ENCODE assay signal across 9 cellular contexts in genomic region chr13:110942248-110942981, GRCh38. TPM values are rescaled to one million over a fixed set of nuclear protein-coding genes. Genes with fewer than 3 reads are reported as not detected.
DNase-seq lines count a peak whose midpoint lies in the region; ATAC-seq and TF ChIP-seq lines count a peak whose summit lies in the region.
"Had no signal": no experiment of that assay in that cellular context is flagged by ENCODE, and none has a peak within 500 bp of the region (broad histone marks: within the 10 kb centered on the region; RNA-seq: fewer than 3 reads in every experiment).

No MANE protein-coding gene starts in this region.

- no peak overlapping the region for H2AK5ac ChIP-seq in trophoblast cell (ENCODE audit: low read length)

- WGBS in trophoblast cell (ENCODE audit: extremely low coverage, insufficient coverage, insufficient read length) = no CpG with 5 or more reads among the region's 4 CpGs
- WGBS in heart right ventricle, 2 donors = 75 to 80% methylated on average over 4 of the region's 4 CpGs

- RAD21 ChIA-PET in HCT116 (lab: Charles Lee; ENCODE audit: low non-redundant PET in 1 of 2, low total read pairs in 2 of 2, uncharacterized antibody in 2 of 2, unreplicated experiment in 2 of 2) = no interaction called here

- H3K9ac ChIP-seq in HCT116 (ENCODE audit: low read length) (no peak overlapping the region), trophoblast cell (ENCODE audit: low read length) (no peak overlapping the region)

- H3K4me2 ChIP-seq in HCT116 (ENCODE audit: low read length) (no peak overlapping the region), trophoblast cell (ENCODE audit: low read length) (no peak overlapping the region)

- H3K4ac ChIP-seq in trophoblast cell (ENCODE audit: low read depth, low read length) = no peak overlapping the region

- H3K4me3 Mint-ChIP-seq in natural killer cell treated with Interleukin-12 subunit alpha and Interleukin-12 subunit beta and Interleukin-15 and Interleukin-18, amount 100 ng/mL, for 72 hours = no peak overlapping the region
- no peak overlapping the region for H3K4me3 Mint-ChIP-seq in type B pancreatic cell

- 0 out of 4 replicates have a peak, but pooled peaks cover 0 to 4% of the 10 kb centered on the region in 2 experiments for H3K36me3 ChIP-seq in HCT116 (ENCODE audit: control insufficient read depth in 1 of 2, insufficient read depth in 2 of 2, low read length in 2 of 2)
- H3K36me3 ChIP-seq in trophoblast cell (ENCODE audit: control insufficient read depth in 1 of 2, insufficient read depth in 2 of 2, low read length in 2 of 2) = no peaks in the 10 kb centered on the region
- no peaks in the 10 kb centered on the region for H3K36me3 ChIP-seq in heart right ventricle

- TF ChIP-seq CTCF in HCT116 (IDR thresholded peaks at IDR 0.05 in 2 of 3, conservative IDR thresholded peaks at IDR 0.05 in 1 of 3; ENCODE audit: borderline replicate concordance in 1 of 3, insufficient read depth in 1 of 3, low read depth in 2 of 3, low read length in 2 of 3) (no peak), heart right ventricle (IDR thresholded peaks at IDR 0.05) (no peak), type B pancreatic cell (conservative IDR thresholded peaks at IDR 0.05) (no peak)

- peaks cover 20 to 21% of the 10 kb centered on the region in 2 donors for H3K27me3 Mint-ChIP-seq in natural killer cell treated with Interleukin-12 subunit alpha and Interleukin-12 subunit beta and Interleukin-15 and Interleukin-18, amount 100 ng/mL, for 72 hours
- peaks cover 5% of the 10 kb centered on the region for H3K27me3 Mint-ChIP-seq in type B pancreatic cell

- CTCF ChIA-PET in HCT116 (lab: Charles Lee) = no interaction called here

- no peaks in the 10 kb centered on the region for H3K36me3 Mint-ChIP-seq in natural killer cell treated with Interleukin-12 subunit alpha and Interleukin-12 subunit beta and Interleukin-15 and Interleukin-18, amount 100 ng/mL, for 72 hours
- H3K36me3 Mint-ChIP-seq in type B pancreatic cell = no peaks in the 10 kb centered on the region

- no peak overlapping the region for H2BK12ac ChIP-seq in trophoblast cell (ENCODE audit: low read length)

- H3K9me2 ChIP-seq in HCT116 (ENCODE audit: insufficient read depth) = no peaks in the 10 kb centered on the region

- no peaks in the 10 kb centered on the region for H4K20me1 ChIP-seq in HCT116 (ENCODE audit: insufficient read depth)

- H4K8ac ChIP-seq in trophoblast cell (ENCODE audit: low read depth, low read length) = no peak overlapping the region

- H3K79me2 ChIP-seq in HCT116 (ENCODE audit: insufficient read depth, low read length) = no peaks in the 10 kb centered on the region
- H3K79me2 ChIP-seq in trophoblast cell (ENCODE audit: control insufficient read depth, insufficient read depth, low read length, poor library complexity) = no peaks in the 10 kb centered on the region

- no peak overlapping the region for H3K18ac ChIP-seq in trophoblast cell (ENCODE audit: low read length)

- no peak overlapping the region for H2BK120ac ChIP-seq in trophoblast cell (ENCODE audit: insufficient read depth, low read length, poor library complexity)

- no peak for TF ChIP-seq RAD21 in HCT116 (IDR thresholded peaks at IDR 0.05; ENCODE audit: low read depth)

- no peak overlapping the region for H4K12ac ChIP-seq in trophoblast cell (ENCODE audit: low read depth, low read length)

- H4K91ac ChIP-seq in trophoblast cell (ENCODE audit: low read depth, low read length) = no peak overlapping the region

- H3K9me3 ChIP-seq in HCT116 (ENCODE audit: control insufficient read depth in 1 of 2, insufficient read depth in 1 of 2, low read depth in 1 of 2, low read length in 2 of 2) (no peaks in the 10 kb centered on the region), trophoblast cell (ENCODE audit: insufficient read depth, low read depth, low read length) (peaks cover 3% of the 10 kb centered on the region), heart right ventricle (no peaks in the 10 kb centered on the region)

- intact Hi-C loops in HCT116 (cut with micrococcal nuclease) (loop anchor here (10.0 kb wide), 1 partner anchor 522 kb away; no protein-coding TSS in a partner anchor), heart right ventricle (cut with DNase I) (loop anchor here in 4 of 10 donors (5.0 to 10.0 kb wide), 2 partner anchors 102 to 105 kb away; no protein-coding TSS in a partner anchor)

- H2BK5ac ChIP-seq in trophoblast cell (ENCODE audit: low read depth, low read length, poor library complexity) = no peak overlapping the region

- no peak for TF ChIP-seq POLR2A in HCT116 (IDR thresholded peaks at IDR 0.05; ENCODE audit: borderline replicate concordance, extremely low read depth, insufficient read depth, insufficient read length)

- no peaks in the 10 kb centered on the region for H3K4me1 Mint-ChIP-seq in natural killer cell treated with Interleukin-12 subunit alpha and Interleukin-12 subunit beta and Interleukin-15 and Interleukin-18, amount 100 ng/mL, for 72 hours (ENCODE audit: low read depth in 2 of 2)
- H3K4me1 Mint-ChIP-seq in type B pancreatic cell (ENCODE audit: unreplicated experiment) = peaks cover 5% of the 10 kb centered on the region

- H3K4me1 ChIP-seq in HCT116 (ENCODE audit: control insufficient read depth in 1 of 2, insufficient read depth in 2 of 2, low read length in 2 of 2) (peaks cover 10 to 52% of the 10 kb centered on the region in 2 experiments), trophoblast cell (ENCODE audit: control insufficient read depth in 1 of 2, insufficient read depth in 2 of 2, low read length in 2 of 2) (no peaks in the 10 kb centered on the region), heart right ventricle (peaks cover 0 to 33% (median 13%) of the 10 kb centered on the region in 9 donors)

- H3K4me3 ChIP-seq in HCT116 (replicated peaks in 1 of 2; ENCODE audit: low read depth in 1 of 2, low read length in 2 of 2) (no peak overlapping the region), trophoblast cell (ENCODE audit: low read depth, low read length) (no peak overlapping the region), heart right ventricle (no peak overlapping the region)

- DNase-seq in HCT116 (ENCODE audit: low read depth, low spot score) (no peak), RPMI7951 (ENCODE audit: low read depth) (peak; percentile 54), trophoblast cell (peak; percentile 32 to 37), heart right ventricle (no peak), HuH-7.5 (ENCODE audit: low spot score) (no peak), type B pancreatic cell (ENCODE audit: extremely low spot score, unreplicated experiment) (no peak)
- DNase-seq in natural killer cell treated with Interleukin-12 subunit alpha and Interleukin-12 subunit beta and Interleukin-15 and Interleukin-18, amount 100 ng/mL, for 72 hours (ENCODE audit: low spot score) = no peak
- DNase-seq: effector CD8-positive, alpha-beta T cell had no signal

- no peak overlapping the region for H3K14ac ChIP-seq in trophoblast cell (ENCODE audit: low read length)

- no TSS peak for BruUV-seq in HCT116 (replicated peaks; lab: Mats Ljungman, UMichigan)

- ATAC-seq in GM18861 (IDR thresholded peaks at IDR 0.05; ENCODE audit: unreplicated experiment) = peak; percentile 80
- ATAC-seq in HCT116 = no peak
- no peak for ATAC-seq in heart right ventricle
- ATAC-seq in natural killer cell treated with Interleukin-12 subunit alpha and Interleukin-12 subunit beta and Interleukin-15 and Interleukin-18, amount 100 ng/mL, for 72 hours = no peak

- POLR2A ChIA-PET in HCT116 (lab: Charles Lee) = no interaction called here

- H3K27me3 ChIP-seq in HCT116 (ENCODE audit: insufficient read depth, low read length) = no peaks in the 10 kb centered on the region
- no peaks in the 10 kb centered on the region for H3K27me3 ChIP-seq in trophoblast cell (ENCODE audit: insufficient read depth, low read length)
- H3K27me3 ChIP-seq in heart right ventricle = no peaks in the 10 kb centered on the region

- H3K9me3 Mint-ChIP-seq in natural killer cell treated with Interleukin-12 subunit alpha and Interleukin-12 subunit beta and Interleukin-15 and Interleukin-18, amount 100 ng/mL, for 72 hours = no peaks in the 10 kb centered on the region
- no peaks in the 10 kb centered on the region for H3K9me3 Mint-ChIP-seq in type B pancreatic cell

- H3K23ac ChIP-seq in trophoblast cell (ENCODE audit: low read length) = no peak overlapping the region

- H3K27ac ChIP-seq in HCT116 (ENCODE audit: low read depth, low read length) (no peak overlapping the region), trophoblast cell (ENCODE audit: low read depth, low read length) (no peak overlapping the region), heart right ventricle (no peak overlapping the region)

- H2AFZ ChIP-seq in HCT116 (ENCODE audit: low read depth, low read length, poor library complexity, severe bottlenecking) (peak overlapping the region; percentile 58), trophoblast cell (ENCODE audit: insufficient read depth, low read length, poor library complexity) (no peak overlapping the region)

- H3K79me1 ChIP-seq in trophoblast cell (ENCODE audit: low read length) = no peaks in the 10 kb centered on the region

- H3K27ac Mint-ChIP-seq in natural killer cell treated with Interleukin-12 subunit alpha and Interleukin-12 subunit beta and Interleukin-15 and Interleukin-18, amount 100 ng/mL, for 72 hours = no peak overlapping the region
- no peak overlapping the region for H3K27ac Mint-ChIP-seq in type B pancreatic cell

TF ChIP-seq in HCT116, 20 proteins besides CTCF, POLR2A, EP300 and RAD21:
- TF ChIP-seq FOSL1 (IDR thresholded peaks at IDR 0.05; ENCODE audit: low read depth) (no peak), JUND (IDR thresholded peaks at IDR 0.05) (no peak)
TF ChIP-seq in HCT116: peak in this region for 0.

RNA-seq across cellular contexts. Expression of gene ANKRD10, which starts 27.5 kb away (rescaled TPM):
- total RNA-seq in HCT116 (2021; ENCODE audit: unreplicated experiment) (173 TPM), heart right ventricle (10 to 100 TPM; 38.1 to 71.4 (median 49.0) TPM), type B pancreatic cell (ENCODE audit: low replicate concordance) (87.9 and 142 TPM in 2 replicates)
- polyA plus RNA-seq in HCT116 (2012) = 96.3 and 102 TPM in 2 replicates
- total RNA-seq in RPMI7951 (2014; rRNA removed; shearing (Covaris generic)) = 43.8 and 44.7 TPM in 2 replicates
- polyA plus RNA-seq in trophoblast cell (2013) = 58.8 and 60.1 TPM in 2 replicates
- 100 to 1,000 TPM in 1 of 2 donors, 10 to 100 TPM in 1; 32.4 to 127 TPM for polyA plus RNA-seq in heart right ventricle
- total RNA-seq in natural killer cell treated with Interleukin-12 subunit alpha and Interleukin-12 subunit beta and Interleukin-15 and Interleukin-18, amount 100 ng/mL, for 72 hours = 100 to 1,000 TPM in 1 of 2 donors, 10 to 100 TPM in 1; 95.5 to 137 TPM

Comparison
In these comparisons a context has a peak if more than half of its experiments do, and no peak if none do; other contexts are left out.
1. DNase-seq: peak in RPMI7951 (single experiment) and trophoblast cell (2 of 2); none in HCT116 (single experiment), heart right ventricle (0 of 2), HuH-7.5 (single experiment), natural killer cell treated with Interleukin-12 subunit alpha and Interleukin-12 subunit beta and Interleukin-15 and Interleukin-18, amount 100 ng/mL, for 72 hours (single experiment) and type B pancreatic cell (single experiment).